ENCODE assay signal across 1 cellular context in the genomic region with DNA sequence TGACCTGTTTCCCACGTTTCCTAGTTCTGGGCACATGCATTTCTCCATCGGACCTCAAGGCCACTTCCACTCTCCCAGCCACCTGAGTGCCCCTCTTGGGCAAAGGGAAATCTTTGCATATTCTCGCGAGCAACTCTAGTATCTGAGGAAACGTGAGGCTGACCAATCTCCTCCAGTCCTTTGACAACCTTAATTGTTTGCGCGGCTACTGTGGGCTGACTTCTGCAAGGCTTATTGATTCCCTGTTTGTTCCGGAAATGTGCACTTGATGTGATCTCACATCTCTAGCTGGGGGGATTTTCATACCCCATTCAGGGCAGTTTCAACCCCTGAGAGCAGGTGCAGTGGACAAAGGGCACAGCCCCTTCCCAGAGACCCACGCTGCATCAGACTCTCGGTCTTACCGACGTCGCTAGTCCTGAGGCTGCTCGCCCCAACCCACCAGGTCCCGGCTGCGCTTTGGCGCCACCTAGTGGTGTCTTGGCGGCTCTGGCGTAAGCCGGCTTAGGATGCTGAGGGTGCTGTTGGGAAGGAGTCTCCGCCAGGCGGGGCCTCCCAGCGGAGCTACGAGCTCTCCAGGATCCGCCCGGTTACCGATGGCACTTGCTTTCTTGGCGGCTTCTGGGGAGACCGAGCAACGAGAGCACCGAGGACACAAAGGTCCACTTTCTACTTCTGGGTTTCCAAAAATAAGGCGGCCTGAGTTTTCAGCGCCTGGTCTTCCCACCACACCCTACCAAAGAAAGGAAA.
TF ChIP-seq lines count a peak whose summit lies in the region.

No MANE protein-coding gene starts in this region.

TF ChIP-seq in HepG2, 621 proteins besides CTCF, POLR2A, EP300 and RAD21 (continued from another document and continues in another):
- peak; percentile 63; the same call in 1 of the 2 replicates for TF ChIP-seq GABPB1 (CRISPR knock-in tag; IDR thresholded peaks at IDR 0.05)
- TF ChIP-seq, protein P1, sequence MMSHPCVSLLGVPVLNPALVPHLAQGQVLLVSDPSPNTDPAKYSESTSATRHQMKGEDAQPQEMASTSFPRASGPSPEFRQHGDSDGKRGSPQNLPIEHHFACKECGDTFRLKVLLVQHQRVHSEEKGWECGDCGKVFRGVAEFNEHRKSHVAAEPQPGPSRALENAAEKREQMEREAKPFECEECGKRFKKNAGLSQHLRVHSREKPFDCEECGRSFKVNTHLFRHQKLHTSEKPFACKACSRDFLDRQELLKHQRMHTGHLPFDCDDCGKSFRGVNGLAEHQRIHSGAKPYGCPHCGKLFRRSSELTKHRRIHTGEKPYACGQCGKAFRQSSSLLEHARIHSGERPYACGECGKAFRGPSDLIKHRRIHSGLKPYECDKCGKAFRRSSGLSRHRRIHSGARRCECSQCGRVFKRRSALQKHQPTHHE (CRISPR knock-in tag; IDR thresholded peaks at IDR 0.05; ENCODE audit: borderline replicate concordance), result peak; percentile 48; the same call in 1 of the 2 replicates
- TF ChIP-seq ZNF775 (CRISPR knock-in tag; IDR thresholded peaks at IDR 0.05; ENCODE audit: borderline replicate concordance), result no peak
- peak; percentile 70; the same call in 1 of the 2 replicates for TF ChIP-seq HDAC1 (CRISPR knock-in tag; IDR thresholded peaks at IDR 0.05)
- no peak for TF ChIP-seq ZNF20 (CRISPR knock-in tag; IDR thresholded peaks at IDR 0.05)
- peak; percentile 58; the same call in 1 of the 2 replicates for TF ChIP-seq ARNT2 (CRISPR knock-in tag; IDR thresholded peaks at IDR 0.05; ENCODE audit: low read depth)
- 0 out of 2 replicates have a peak, but pooled peaks have one; percentile 30 for TF ChIP-seq ELF3 (CRISPR knock-in tag; IDR thresholded peaks at IDR 0.05)
- no peak for TF ChIP-seq ZNF546 (CRISPR knock-in tag; conservative IDR thresholded peaks at IDR 0.05)
- TF ChIP-seq GTF3A (CRISPR knock-in tag; conservative IDR thresholded peaks at IDR 0.05), result 0 out of 2 replicates have a peak, but pooled peaks have one; percentile 76
- peak; percentile 98 for TF ChIP-seq ZNF556 (CRISPR knock-in tag; IDR thresholded peaks at IDR 0.05; ENCODE audit: borderline replicate concordance)
- TF ChIP-seq AGO1 (IDR thresholded peaks at IDR 0.05; ENCODE audit: low read depth, low read length, poor library complexity, severe bottlenecking), result peak; percentile 38
- no peak for TF ChIP-seq FOXK2 (IDR thresholded peaks at IDR 0.05)
- TF ChIP-seq ZFY (CRISPR knock-in tag; IDR thresholded peaks at IDR 0.05), result peak; percentile 41; the same call in 1 of the 2 replicates
- TF ChIP-seq, protein P2, sequence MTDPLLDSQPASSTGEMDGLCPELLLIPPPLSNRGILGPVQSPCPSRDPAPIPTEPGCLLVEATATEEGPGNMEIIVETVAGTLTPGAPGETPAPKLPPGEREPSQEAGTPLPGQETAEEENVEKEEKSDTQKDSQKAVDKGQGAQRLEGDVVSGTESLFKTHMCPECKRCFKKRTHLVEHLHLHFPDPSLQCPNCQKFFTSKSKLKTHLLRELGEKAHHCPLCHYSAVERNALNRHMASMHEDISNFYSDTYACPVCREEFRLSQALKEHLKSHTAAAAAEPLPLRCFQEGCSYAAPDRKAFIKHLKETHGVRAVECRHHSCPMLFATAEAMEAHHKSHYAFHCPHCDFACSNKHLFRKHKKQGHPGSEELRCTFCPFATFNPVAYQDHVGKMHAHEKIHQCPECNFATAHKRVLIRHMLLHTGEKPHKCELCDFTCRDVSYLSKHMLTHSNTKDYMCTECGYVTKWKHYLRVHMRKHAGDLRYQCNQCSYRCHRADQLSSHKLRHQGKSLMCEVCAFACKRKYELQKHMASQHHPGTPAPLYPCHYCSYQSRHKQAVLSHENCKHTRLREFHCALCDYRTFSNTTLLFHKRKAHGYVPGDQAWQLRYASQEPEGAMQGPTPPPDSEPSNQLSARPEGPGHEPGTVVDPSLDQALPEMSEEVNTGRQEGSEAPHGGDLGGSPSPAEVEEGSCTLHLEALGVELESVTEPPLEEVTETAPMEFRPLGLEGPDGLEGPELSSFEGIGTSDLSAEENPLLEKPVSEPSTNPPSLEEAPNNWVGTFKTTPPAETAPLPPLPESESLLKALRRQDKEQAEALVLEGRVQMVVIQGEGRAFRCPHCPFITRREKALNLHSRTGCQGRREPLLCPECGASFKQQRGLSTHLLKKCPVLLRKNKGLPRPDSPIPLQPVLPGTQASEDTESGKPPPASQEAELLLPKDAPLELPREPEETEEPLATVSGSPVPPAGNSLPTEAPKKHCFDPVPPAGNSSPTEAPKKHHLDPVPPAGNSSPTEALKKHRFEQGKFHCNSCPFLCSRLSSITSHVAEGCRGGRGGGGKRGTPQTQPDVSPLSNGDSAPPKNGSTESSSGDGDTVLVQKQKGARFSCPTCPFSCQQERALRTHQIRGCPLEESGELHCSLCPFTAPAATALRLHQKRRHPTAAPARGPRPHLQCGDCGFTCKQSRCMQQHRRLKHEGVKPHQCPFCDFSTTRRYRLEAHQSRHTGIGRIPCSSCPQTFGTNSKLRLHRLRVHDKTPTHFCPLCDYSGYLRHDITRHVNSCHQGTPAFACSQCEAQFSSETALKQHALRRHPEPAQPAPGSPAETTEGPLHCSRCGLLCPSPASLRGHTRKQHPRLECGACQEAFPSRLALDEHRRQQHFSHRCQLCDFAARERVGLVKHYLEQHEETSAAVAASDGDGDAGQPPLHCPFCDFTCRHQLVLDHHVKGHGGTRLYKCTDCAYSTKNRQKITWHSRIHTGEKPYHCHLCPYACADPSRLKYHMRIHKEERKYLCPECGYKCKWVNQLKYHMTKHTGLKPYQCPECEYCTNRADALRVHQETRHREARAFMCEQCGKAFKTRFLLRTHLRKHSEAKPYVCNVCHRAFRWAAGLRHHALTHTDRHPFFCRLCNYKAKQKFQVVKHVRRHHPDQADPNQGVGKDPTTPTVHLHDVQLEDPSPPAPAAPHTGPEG (CRISPR knock-in tag; IDR thresholded peaks at IDR 0.05), result no peak
- peak; percentile 77; the same call in 1 of the 2 replicates for TF ChIP-seq TBX2 (CRISPR knock-in tag; IDR thresholded peaks at IDR 0.05; ENCODE audit: borderline replicate concordance)
- TF ChIP-seq ZNF138 (CRISPR knock-in tag; IDR thresholded peaks at IDR 0.05; ENCODE audit: low read depth), result peak; percentile 40; the same call in 1 of the 2 replicates
- TF ChIP-seq ZNF207 (IDR thresholded peaks at IDR 0.05; ENCODE audit: borderline replicate concordance), result no peak
- TF ChIP-seq SOX13 (IDR thresholded peaks at IDR 0.05), result no peak
- peak in 1 of 2 experiments; percentile 44; a peak in 1 of 4 replicates for TF ChIP-seq SOX13 (CRISPR knock-in tag; conservative IDR thresholded peaks at IDR 0.05 in 1 of 2, IDR thresholded peaks at IDR 0.05 in 1 of 2)
- peak; percentile 93 for TF ChIP-seq KDM2A (CRISPR knock-in tag; IDR thresholded peaks at IDR 0.05; ENCODE audit: borderline replicate concordance, low read depth)
- TF ChIP-seq IRF2 (CRISPR knock-in tag; IDR thresholded peaks at IDR 0.05), result peak; percentile 72; the same call in 1 of the 2 replicates
- no peak for TF ChIP-seq ZNF616 (CRISPR knock-in tag; IDR thresholded peaks at IDR 0.05; ENCODE audit: low read depth)
- no peak for TF ChIP-seq NFE2L1 (CRISPR knock-in tag; IDR thresholded peaks at IDR 0.05; ENCODE audit: borderline replicate concordance)
- TF ChIP-seq, protein P3, sequence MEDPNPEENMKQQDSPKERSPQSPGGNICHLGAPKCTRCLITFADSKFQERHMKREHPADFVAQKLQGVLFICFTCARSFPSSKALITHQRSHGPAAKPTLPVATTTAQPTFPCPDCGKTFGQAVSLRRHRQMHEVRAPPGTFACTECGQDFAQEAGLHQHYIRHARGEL (CRISPR knock-in tag; IDR thresholded peaks at IDR 0.05), result peak; percentile 99
- no peak for TF ChIP-seq ZNF562 (CRISPR knock-in tag; IDR thresholded peaks at IDR 0.05; ENCODE audit: borderline replicate concordance)
- TF ChIP-seq, protein P4, sequence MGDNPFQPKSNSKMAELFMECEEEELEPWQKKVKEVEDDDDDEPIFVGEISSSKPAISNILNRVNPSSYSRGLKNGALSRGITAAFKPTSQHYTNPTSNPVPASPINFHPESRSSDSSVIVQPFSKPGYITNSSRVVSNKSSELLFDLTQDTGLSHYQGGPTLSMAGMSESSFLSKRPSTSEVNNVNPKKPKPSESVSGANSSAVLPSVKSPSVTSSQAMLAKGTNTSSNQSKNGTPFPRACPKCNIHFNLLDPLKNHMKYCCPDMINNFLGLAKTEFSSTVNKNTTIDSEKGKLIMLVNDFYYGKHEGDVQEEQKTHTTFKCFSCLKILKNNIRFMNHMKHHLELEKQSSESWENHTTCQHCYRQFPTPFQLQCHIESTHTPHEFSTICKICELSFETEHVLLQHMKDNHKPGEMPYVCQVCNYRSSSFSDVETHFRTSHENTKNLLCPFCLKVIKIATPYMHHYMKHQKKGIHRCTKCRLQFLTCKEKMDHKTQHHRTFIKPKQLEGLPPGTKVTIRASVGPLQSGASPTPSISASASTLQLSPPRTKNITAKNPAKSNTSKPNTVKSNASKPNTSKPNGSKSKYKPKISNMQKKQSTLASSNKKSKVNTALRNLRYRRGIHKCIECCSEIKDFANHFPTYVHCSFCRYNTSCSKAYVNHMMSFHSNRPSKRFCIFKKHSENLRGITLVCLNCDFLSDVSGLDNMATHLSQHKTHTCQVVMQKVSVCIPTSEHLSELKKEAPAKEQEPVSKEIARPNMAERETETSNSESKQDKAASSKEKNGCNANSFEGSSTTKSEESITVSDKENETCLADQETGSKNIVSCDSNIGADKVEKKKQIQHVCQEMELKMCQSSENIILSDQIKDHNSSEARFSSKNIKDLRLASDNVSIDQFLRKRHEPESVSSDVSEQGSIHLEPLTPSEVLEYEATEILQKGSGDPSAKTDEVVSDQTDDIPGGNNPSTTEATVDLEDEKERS (CRISPR knock-in tag; IDR thresholded peaks at IDR 0.05), result peak; percentile 43; the same call in 1 of the 2 replicates
- TF ChIP-seq CEBPB (IDR thresholded peaks at IDR 0.05; ENCODE audit: borderline replicate concordance, low read depth, low read length), result peak; percentile 27; the same call in 1 of the 2 replicates
- TF ChIP-seq ASH2L (IDR thresholded peaks at IDR 0.05; ENCODE audit: insufficient read length, low read depth, low read length), result peak; percentile 53
- TF ChIP-seq, protein P5, sequence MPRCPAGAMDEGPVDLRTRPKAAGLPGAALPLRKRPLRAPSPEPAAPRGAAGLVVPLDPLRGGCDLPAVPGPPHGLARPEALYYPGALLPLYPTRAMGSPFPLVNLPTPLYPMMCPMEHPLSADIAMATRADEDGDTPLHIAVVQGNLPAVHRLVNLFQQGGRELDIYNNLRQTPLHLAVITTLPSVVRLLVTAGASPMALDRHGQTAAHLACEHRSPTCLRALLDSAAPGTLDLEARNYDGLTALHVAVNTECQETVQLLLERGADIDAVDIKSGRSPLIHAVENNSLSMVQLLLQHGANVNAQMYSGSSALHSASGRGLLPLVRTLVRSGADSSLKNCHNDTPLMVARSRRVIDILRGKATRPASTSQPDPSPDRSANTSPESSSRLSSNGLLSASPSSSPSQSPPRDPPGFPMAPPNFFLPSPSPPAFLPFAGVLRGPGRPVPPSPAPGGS (CRISPR knock-in tag; IDR thresholded peaks at IDR 0.05), result peak; percentile 58; the same call in 1 of the 2 replicates
- TF ChIP-seq, protein P6, sequence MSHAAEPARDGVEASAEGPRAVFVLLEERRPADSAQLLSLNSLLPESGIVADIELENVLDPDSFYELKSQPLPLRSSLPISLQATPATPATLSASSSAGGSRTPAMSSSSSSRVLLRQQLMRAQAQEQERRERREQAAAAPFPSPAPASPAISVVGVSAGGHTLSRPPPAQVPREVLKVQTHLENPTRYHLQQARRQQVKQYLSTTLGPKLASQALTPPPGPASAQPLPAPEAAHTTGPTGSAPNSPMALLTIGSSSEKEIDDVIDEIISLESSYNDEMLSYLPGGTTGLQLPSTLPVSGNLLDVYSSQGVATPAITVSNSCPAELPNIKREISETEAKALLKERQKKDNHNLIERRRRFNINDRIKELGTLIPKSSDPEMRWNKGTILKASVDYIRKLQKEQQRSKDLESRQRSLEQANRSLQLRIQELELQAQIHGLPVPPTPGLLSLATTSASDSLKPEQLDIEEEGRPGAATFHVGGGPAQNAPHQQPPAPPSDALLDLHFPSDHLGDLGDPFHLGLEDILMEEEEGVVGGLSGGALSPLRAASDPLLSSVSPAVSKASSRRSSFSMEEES (CRISPR knock-in tag; IDR thresholded peaks at IDR 0.05), result no peak
- TF ChIP-seq MLLT10 (CRISPR knock-in tag; IDR thresholded peaks at IDR 0.05), result no peak
- TF ChIP-seq CAMTA2 (CRISPR knock-in tag; IDR thresholded peaks at IDR 0.05; ENCODE audit: borderline replicate concordance), result peak; percentile 92
- TF ChIP-seq PAF1 (CRISPR knock-in tag; IDR thresholded peaks at IDR 0.05), result no peak
- peak; percentile 30; the same call in 1 of the 2 replicates for TF ChIP-seq HIVEP1 (CRISPR knock-in tag; IDR thresholded peaks at IDR 0.05)
- TF ChIP-seq ZZZ3 (CRISPR knock-in tag; IDR thresholded peaks at IDR 0.05; ENCODE audit: borderline replicate concordance), result peak; percentile 60; the same call in 1 of the 2 replicates
- TF ChIP-seq, protein P7, sequence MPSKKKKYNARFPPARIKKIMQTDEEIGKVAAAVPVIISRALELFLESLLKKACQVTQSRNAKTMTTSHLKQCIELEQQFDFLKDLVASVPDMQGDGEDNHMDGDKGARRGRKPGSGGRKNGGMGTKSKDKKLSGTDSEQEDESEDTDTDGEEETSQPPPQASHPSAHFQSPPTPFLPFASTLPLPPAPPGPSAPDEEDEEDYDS (CRISPR knock-in tag; IDR thresholded peaks at IDR 0.05), result peak; percentile 42; the same call in 1 of the 2 replicates
- peak; percentile 65 for TF ChIP-seq ZFX (CRISPR knock-in tag; IDR thresholded peaks at IDR 0.05; ENCODE audit: low read depth)
- TF ChIP-seq, protein P8, sequence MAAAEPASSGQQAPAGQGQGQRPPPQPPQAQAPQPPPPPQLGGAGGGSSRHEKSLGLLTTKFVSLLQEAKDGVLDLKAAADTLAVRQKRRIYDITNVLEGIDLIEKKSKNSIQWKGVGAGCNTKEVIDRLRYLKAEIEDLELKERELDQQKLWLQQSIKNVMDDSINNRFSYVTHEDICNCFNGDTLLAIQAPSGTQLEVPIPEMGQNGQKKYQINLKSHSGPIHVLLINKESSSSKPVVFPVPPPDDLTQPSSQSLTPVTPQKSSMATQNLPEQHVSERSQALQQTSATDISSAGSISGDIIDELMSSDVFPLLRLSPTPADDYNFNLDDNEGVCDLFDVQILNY (CRISPR knock-in tag; conservative IDR thresholded peaks at IDR 0.05), result 0 out of 2 replicates have a peak, but pooled peaks have one; percentile 56
- TF ChIP-seq ZNF496 (CRISPR knock-in tag; IDR thresholded peaks at IDR 0.05; ENCODE audit: insufficient replicate concordance), result no peak
- TF ChIP-seq, protein P9, sequence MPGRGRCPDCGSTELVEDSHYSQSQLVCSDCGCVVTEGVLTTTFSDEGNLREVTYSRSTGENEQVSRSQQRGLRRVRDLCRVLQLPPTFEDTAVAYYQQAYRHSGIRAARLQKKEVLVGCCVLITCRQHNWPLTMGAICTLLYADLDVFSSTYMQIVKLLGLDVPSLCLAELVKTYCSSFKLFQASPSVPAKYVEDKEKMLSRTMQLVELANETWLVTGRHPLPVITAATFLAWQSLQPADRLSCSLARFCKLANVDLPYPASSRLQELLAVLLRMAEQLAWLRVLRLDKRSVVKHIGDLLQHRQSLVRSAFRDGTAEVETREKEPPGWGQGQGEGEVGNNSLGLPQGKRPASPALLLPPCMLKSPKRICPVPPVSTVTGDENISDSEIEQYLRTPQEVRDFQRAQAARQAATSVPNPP (CRISPR knock-in tag; IDR thresholded peaks at IDR 0.05), result no peak; the same call in 1 of the 2 replicates
- TF ChIP-seq ZNF34 (CRISPR knock-in tag; IDR thresholded peaks at IDR 0.05; ENCODE audit: borderline replicate concordance), result 0 out of 2 replicates have a peak, but pooled peaks have one; percentile 31
- TF ChIP-seq, protein P10, sequence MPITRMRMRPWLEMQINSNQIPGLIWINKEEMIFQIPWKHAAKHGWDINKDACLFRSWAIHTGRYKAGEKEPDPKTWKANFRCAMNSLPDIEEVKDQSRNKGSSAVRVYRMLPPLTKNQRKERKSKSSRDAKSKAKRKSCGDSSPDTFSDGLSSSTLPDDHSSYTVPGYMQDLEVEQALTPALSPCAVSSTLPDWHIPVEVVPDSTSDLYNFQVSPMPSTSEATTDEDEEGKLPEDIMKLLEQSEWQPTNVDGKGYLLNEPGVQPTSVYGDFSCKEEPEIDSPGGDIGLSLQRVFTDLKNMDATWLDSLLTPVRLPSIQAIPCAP (CRISPR knock-in tag; IDR thresholded peaks at IDR 0.05; ENCODE audit: low read depth), result no peak
